14 cellular contexts compared by ENCODE assay signal in the genomic region with DNA sequence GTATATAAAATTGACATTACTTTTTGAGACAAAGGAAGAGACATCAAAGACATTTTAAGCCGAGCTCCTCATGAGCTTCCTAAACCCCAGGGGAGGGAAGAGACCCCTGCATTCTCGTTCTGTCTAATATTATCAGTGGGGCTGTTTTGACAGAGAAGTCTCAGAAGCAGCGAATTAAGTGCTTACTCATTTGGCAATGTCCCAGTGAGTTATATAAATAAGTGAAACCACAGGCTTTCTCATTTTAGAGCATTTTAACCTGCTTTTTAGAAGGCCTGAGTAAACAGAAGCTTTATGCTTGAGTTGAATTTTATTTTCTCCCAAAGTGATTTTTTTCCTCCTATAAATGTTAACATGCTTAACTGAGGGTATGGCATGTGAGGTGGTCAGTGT. TPM values are rescaled to one million over a fixed set of nuclear protein-coding genes. Genes with fewer than 3 reads are reported as not detected.
A peak's percentile ranks its signal among the peaks of the same experiment; 100 is the strongest.
DNase-seq lines count a peak whose midpoint lies in the region; ATAC-seq and TF ChIP-seq lines count a peak whose summit lies in the region.
"Had no signal": no experiment of that assay in that cellular context is flagged by ENCODE, and none has a peak within 500 bp of the region (broad histone marks: within the 10 kb centered on the region; RNA-seq: fewer than 3 reads in every experiment).

No MANE protein-coding gene starts in this region.

- H3K4me1 Mint-ChIP-seq in endodermal cell, result no peaks in the 10 kb centered on the region
- H3K4me1 Mint-ChIP-seq: mesothelial cell of epicardium had no signal

- H3K9me3 ChIP-seq in SK-N-MC (ENCODE audit: low read depth, low read length) (no peaks in the 10 kb centered on the region), endodermal cell (ENCODE audit: control insufficient read depth, low read length) (no peaks in the 10 kb centered on the region)
- H3K9me3 ChIP-seq: tibial artery had no signal

- TF ChIP-seq CTCF in endodermal cell (conservative IDR thresholded peaks at IDR 0.05), result peak; percentile 6

- no peaks in the 10 kb centered on the region for H3K27me3 ChIP-seq in endodermal cell (ENCODE audit: control insufficient read depth, insufficient read depth, low read length, poor library complexity, severe bottlenecking)
- H3K27me3 ChIP-seq: tibial artery had no signal

- no peaks in the 10 kb centered on the region for H3K9me3 Mint-ChIP-seq in endodermal cell
- H3K9me3 Mint-ChIP-seq: mesothelial cell of epicardium; T-helper 2 cell treated with Interferon-gamma antibody and Interleukin-4, amounts not matched to agents 5 μg/mL and 100 μg/mL, for 36 hours had no signal

- DNase-seq in SK-N-MC (ENCODE audit: low read depth, low spot score), result no peak
- no peak for DNase-seq in endodermal cell
- peak; percentile 64 for DNase-seq in stromal cell of bone marrow (ENCODE audit: low read depth)
- no peak for DNase-seq in NCI-H146 (lab: John Stamatoyannopoulos, UW)
- DNase-seq in UCSD-AML1 (lab: John Stamatoyannopoulos, UW; ENCODE audit: unreplicated experiment), result no peak
- DNase-seq: activated CD4-positive, alpha-beta T cell treated with anti-CD3 and anti-CD28 coated beads, Interleukin-2, amount 50 U/mL, for 4 hours; central memory CD4-positive, alpha-beta T cell had no signal

- H3K36me3 Mint-ChIP-seq in endodermal cell (ENCODE audit: low read depth), result peaks cover 30% of the 10 kb centered on the region

- H3K27ac ChIP-seq in SK-N-MC, result peak overlapping the region; percentile 19; the same call in 1 of the 2 replicates
- no peak overlapping the region for H3K27ac ChIP-seq in endodermal cell (ENCODE audit: low read depth, low read length)
- H3K27ac ChIP-seq: HL-60, tibial artery had no signal

- ATAC-seq in GM18868 (IDR thresholded peaks at IDR 0.05; ENCODE audit: unreplicated experiment) (peak; percentile 64), GM18909 (IDR thresholded peaks at IDR 0.05; ENCODE audit: poor library complexity, unreplicated experiment) (no peak)

- H3K36me3 ChIP-seq in SK-N-MC (ENCODE audit: insufficient read depth, low read length) (peaks cover 44% of the 10 kb centered on the region), endodermal cell (ENCODE audit: control insufficient read depth, insufficient read depth, low read length) (peaks cover 46% of the 10 kb centered on the region)

- H3K4me3 ChIP-seq in SK-N-MC (no peak overlapping the region), endodermal cell (ENCODE audit: low read length) (no peak overlapping the region)
- H3K4me3 ChIP-seq: tibial artery had no signal

- no peak overlapping the region for H3K9ac ChIP-seq in SK-N-MC (ENCODE audit: insufficient read length)
- no peak overlapping the region for H3K9ac ChIP-seq in endodermal cell (ENCODE audit: extremely low read depth, low read length, poor library complexity, severe bottlenecking)

- H3K27ac Mint-ChIP-seq in endodermal cell, result no peak overlapping the region
- H3K27ac Mint-ChIP-seq: mesothelial cell of epicardium; T-helper 2 cell treated with Interferon-gamma antibody and Interleukin-4, amounts not matched to agents 5 μg/mL and 100 μg/mL, for 36 hours had no signal

- no peaks in the 10 kb centered on the region for H3K27me3 Mint-ChIP-seq in endodermal cell (ENCODE audit: insufficient read depth)

- no peaks in the 10 kb centered on the region for H3K4me1 ChIP-seq in endodermal cell (ENCODE audit: control insufficient read depth, insufficient read depth, low read length)
- H3K4me1 ChIP-seq: tibial artery had no signal

- H3K4me3 Mint-ChIP-seq in endodermal cell, result no peak overlapping the region
- H3K4me3 Mint-ChIP-seq: mesothelial cell of epicardium; T-helper 2 cell treated with Interferon-gamma antibody and Interleukin-4, amounts not matched to agents 5 μg/mL and 100 μg/mL, for 36 hours had no signal

- WGBS in endodermal cell (ENCODE audit: insufficient coverage in 1 of 2, insufficient read length in 1 of 2), 2 experiments, result 84 to 89% methylated on average over 2 to 3 of the region's 3 CpGs

RNA-seq across cellular contexts. Expression of a gene that starts 23.2 kb away (rescaled TPM):
- 10 to 100 TPM in 1 of 2 donors, 1 to 10 TPM in 1; 6.9 to 10.5 TPM for total RNA-seq in endodermal cell
- 8.2 TPM for polyA plus RNA-seq in endodermal cell (2013, experiment 1 of 2)
- 6.7 TPM for polyA plus RNA-seq in endodermal cell (2013, experiment 2 of 2)
- total RNA-seq: Calu3 had no signal

RNA-seq across cellular contexts. Expression of a gene that starts 24.9 kb away (rescaled TPM):
- total RNA-seq in endodermal cell, result 100 to 1,000 TPM; 123 to 147 TPM
- polyA plus RNA-seq in endodermal cell (2013, experiment 1 of 2), result 102 TPM
- polyA plus RNA-seq in endodermal cell (2013, experiment 2 of 2), result 85.3 TPM

RNA-seq across cellular contexts. Expression of a gene that starts 30.9 kb away (rescaled TPM):
- under 1 TPM in 1 of 2 donors, not detected in 1; 0.20 TPM for total RNA-seq in endodermal cell
- not detected for polyA plus RNA-seq in endodermal cell (2013, experiment 1 of 2)
- polyA plus RNA-seq in endodermal cell (2013, experiment 2 of 2), result not detected
- total RNA-seq: Calu3 had no signal

RNA-seq across cellular contexts. Expression of a gene that starts 38.5 kb away (rescaled TPM):
- 100 to 1,000 TPM; 104 to 106 TPM for total RNA-seq in endodermal cell
- polyA plus RNA-seq in endodermal cell (2013, experiment 1 of 2), result 115 TPM
- 113 TPM for polyA plus RNA-seq in endodermal cell (2013, experiment 2 of 2)

RNA-seq across cellular contexts. Expression of a gene that starts 38.6 kb away (rescaled TPM):
- total RNA-seq in endodermal cell, result 10 to 100 TPM; 13.7 to 14.8 TPM
- 17.6 TPM for polyA plus RNA-seq in endodermal cell (2013, experiment 1 of 2)
- polyA plus RNA-seq in endodermal cell (2013, experiment 2 of 2), result 15.7 TPM
